ENCODE assay signal across 8 cellular contexts in genomic region chr6:156780962-156781705, GRCh38. TPM values are rescaled to one million over a fixed set of nuclear protein-coding genes. Genes with fewer than 3 reads are reported as not detected.
DNase-seq lines count a peak whose midpoint lies in the region; ATAC-seq and TF ChIP-seq lines count a peak whose summit lies in the region.

No MANE protein-coding gene starts in this region.

- H3K36me3 ChIP-seq in right atrium auricular region = no peaks in the 10 kb centered on the region
- H3K36me3 ChIP-seq in lower lobe of right lung = peaks cover 3% of the 10 kb centered on the region

- DNase-seq in right atrium auricular region (ENCODE audit: low spot score) (no peak), left cardiac atrium (no peak), astrocyte of the spinal cord (ENCODE audit: low read depth, low spot score) (peak; percentile 40), lower lobe of right lung (no peak), omental fat pad (ENCODE audit: low spot score) (no peak)
- DNase-seq in stimulated activated CD8-positive, alpha-beta memory T cell treated with anti-CD3 and anti-CD28 coated beads, Interleukin-4, amount 100 ng/mL, for 48 hours = no peak
- DNase-seq in effector CD8-positive, alpha-beta T cell (lab: John Stamatoyannopoulos, UW) = no peak

- in situ Hi-C loops in astrocyte of the spinal cord (cut with HindIII; ENCODE audit: low sequenced_read_pairs) = no loop called here

- H3K27me3 ChIP-seq in right atrium auricular region (no peaks in the 10 kb centered on the region), lower lobe of right lung (ENCODE audit: low read depth) (no peaks in the 10 kb centered on the region)

- H3K27ac ChIP-seq in right atrium auricular region = peak overlapping the region; percentile 98 to 99
- H3K27ac ChIP-seq in lower lobe of right lung = peak overlapping the region; percentile 92

- peaks cover 0 to 48% of the 10 kb centered on the region in 2 donors for H3K4me1 ChIP-seq in right atrium auricular region
- H3K4me1 ChIP-seq in lower lobe of right lung = peaks cover 46% of the 10 kb centered on the region

- H3K4me3 ChIP-seq in right atrium auricular region (peak overlapping the region; percentile 83 to 90), astrocyte of the spinal cord (ENCODE audit: low read depth, low read length) (peak overlapping the region; percentile 73), lower lobe of right lung (peak overlapping the region; percentile 71)

- ATAC-seq in left cardiac atrium (no peak), lower lobe of right lung (no peak), HG02970 (IDR thresholded peaks at IDR 0.05; ENCODE audit: low FRiP score, unreplicated experiment) (no peak), omental fat pad (ENCODE audit: low FRiP score) (no peak)

- no peak for TF ChIP-seq CTCF in right atrium auricular region (IDR thresholded peaks at IDR 0.05)
- TF ChIP-seq CTCF in astrocyte of the spinal cord (IDR thresholded peaks at IDR 0.05; ENCODE audit: low read depth, low read length) = no peak
- no peak for TF ChIP-seq CTCF in lower lobe of right lung (IDR thresholded peaks at IDR 0.05)
- TF ChIP-seq CTCF in omental fat pad (IDR thresholded peaks at IDR 0.05) = no peak

- H3K9me3 ChIP-seq in right atrium auricular region = no peaks in the 10 kb centered on the region
- H3K9me3 ChIP-seq in lower lobe of right lung = no peaks in the 10 kb centered on the region

- intact Hi-C loops in left cardiac atrium (cut with DNase I) = loop anchor here in 1 of 2 donors (10.0 kb wide), 2 partner anchors 174 to 404 kb away; no protein-coding TSS in a partner anchor
- intact Hi-C loops in lower lobe of right lung (cut with DNase I) = loop anchor here (10.0 kb wide), 1 partner anchor 234 kb away; no protein-coding TSS in a partner anchor

RNA-seq across cellular contexts. Expression of gene ARID1B, which starts 4.0 kb away (rescaled TPM):
- total RNA-seq in right atrium auricular region (10 to 100 TPM; 43.9 to 44.6 TPM), left cardiac atrium (10 to 100 TPM; 45.4 to 48.0 TPM), lower lobe of right lung (95.5 TPM), omental fat pad (100 to 1,000 TPM in 1 of 4 donors, 10 to 100 TPM in 3; 70.5 to 135 (median 78.2) TPM)
